ENCODE assay signal across 8 cellular contexts in the genomic region with DNA sequence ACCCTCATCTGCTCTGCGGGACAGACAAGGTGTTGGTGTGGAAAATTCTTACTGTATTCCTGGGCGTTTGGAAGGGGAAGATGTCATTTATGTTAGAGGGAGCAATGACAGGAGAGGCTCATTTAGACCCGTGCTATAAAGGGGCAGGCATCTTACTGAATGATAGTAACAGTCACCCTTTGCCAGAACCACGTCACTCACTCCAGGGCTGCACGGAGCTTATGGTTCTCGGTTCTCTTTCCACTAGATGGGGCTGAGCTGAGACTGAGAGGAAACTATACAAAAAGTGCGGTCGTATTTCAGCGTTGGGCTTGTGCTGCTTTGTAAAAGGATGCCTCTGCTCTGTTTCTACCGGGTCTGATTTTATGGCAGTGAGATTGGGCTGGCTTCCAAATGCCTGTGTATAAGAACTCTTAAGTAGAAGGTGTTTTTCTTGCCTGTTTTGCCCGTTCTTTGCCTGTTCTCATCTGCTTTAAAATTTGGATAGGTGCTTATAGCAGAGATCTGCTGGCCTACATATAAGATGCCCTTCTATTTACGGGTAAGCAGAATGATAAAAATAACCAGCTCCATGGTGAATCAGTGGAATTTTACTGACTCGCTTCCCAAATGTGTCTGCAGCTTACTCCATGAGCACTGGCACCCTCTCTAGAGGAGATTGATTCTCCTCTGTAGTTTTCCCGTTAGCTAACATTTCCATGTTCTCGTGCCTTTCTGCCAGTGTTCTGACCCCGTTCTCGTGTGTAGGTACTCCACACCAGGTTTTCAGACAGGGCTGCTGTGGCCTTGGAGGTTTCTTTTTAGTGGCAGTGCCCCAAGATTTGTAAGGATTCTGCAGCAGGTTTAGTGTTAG. TPM values are rescaled to one million over a fixed set of nuclear protein-coding genes. Genes with fewer than 3 reads are reported as not detected.
DNase-seq lines count a peak whose midpoint lies in the region; ATAC-seq and TF ChIP-seq lines count a peak whose summit lies in the region.

No MANE protein-coding gene starts in this region.

- DNase-seq in Daoy (ENCODE audit: low read depth) (peak; percentile 74), NCI-H510A treated with DMSO at 0.1 percent for 48 hours (lab: John Stamatoyannopoulos, UW) (peak; percentile 79), esophagus muscularis mucosa (ENCODE audit: extremely low spot score) (peak; percentile 74), Karpas-422 (no peak)
- DNase-seq in activated T-cell treated with anti-CD3 and anti-CD28 coated beads, Interleukin-2, amount 50 U/mL, for 48 hours = peak; percentile 75 to 77
- DNase-seq in stimulated activated naive CD4-positive, alpha-beta T cell treated with Interleukin-2 at 50 U/mL for 16 hours (lab: John Stamatoyannopoulos, UW) = peak; percentile 49

- peak overlapping the region; percentile 13 for H3K4me2 ChIP-seq in neural cell (ENCODE audit: low read length)
- no peak overlapping the region for H3K4me2 ChIP-seq in Karpas-422 (ENCODE audit: low read depth, low read length, poor library complexity, severe bottlenecking)

- 15% methylated on average over 17 of the region's 17 CpGs for WGBS in esophagus muscularis mucosa

- intact Hi-C loops in esophagus muscularis mucosa (cut with DNase I) = loop anchor here (1.0 to 5.0 kb wide), 4 partner anchors 56 to 218 kb away; a partner anchor contains a TSS

- H2AFZ ChIP-seq in neural cell (ENCODE audit: low read depth, low read length) (no peak overlapping the region), Karpas-422 (ENCODE audit: low read length) (no peak overlapping the region)

- no peak for ATAC-seq in GM18502 (IDR thresholded peaks at IDR 0.05; ENCODE audit: poor library complexity, unreplicated experiment)

- TF ChIP-seq CTCF in esophagus muscularis mucosa (IDR thresholded peaks at IDR 0.05) = peak in 2 of 3 experiments; percentile 17 to 44
- peak; percentile 64 for TF ChIP-seq CTCF in neural cell (IDR thresholded peaks at IDR 0.05; ENCODE audit: poor library complexity, severe bottlenecking)

- H3K9me3 ChIP-seq in esophagus muscularis mucosa (no peaks in the 10 kb centered on the region), neural cell (ENCODE audit: low read length) (peaks cover 4% of the 10 kb centered on the region), Karpas-422 (ENCODE audit: low read length) (no peaks in the 10 kb centered on the region)

- peak; percentile 60 for TF ChIP-seq RAD21 in neural cell (conservative IDR thresholded peaks at IDR 0.05)

- peaks cover 26% of the 10 kb centered on the region for H3K79me2 ChIP-seq in neural cell (replicated peaks; ENCODE audit: insufficient read depth, low read length)
- H3K79me2 ChIP-seq in Karpas-422 (ENCODE audit: low read length) = peaks cover 100% of the 10 kb centered on the region

- H3K4me3 ChIP-seq in esophagus muscularis mucosa = peak overlapping the region; percentile 12 to 32 (median 31)
- H3K4me3 ChIP-seq in neural cell (ENCODE audit: low read length) = peak overlapping the region; percentile 42
- H3K4me3 ChIP-seq in Karpas-422 (ENCODE audit: low read length) = no peak overlapping the region

- no peaks in the 10 kb centered on the region for H3K9me2 ChIP-seq in neural cell (ENCODE audit: insufficient read depth, low read length)
- no peaks in the 10 kb centered on the region for H3K9me2 ChIP-seq in Karpas-422 (replicated peaks; ENCODE audit: insufficient read depth, low read length)

- H3K9ac ChIP-seq in neural cell (ENCODE audit: low read length) (peak overlapping the region; percentile 49), Karpas-422 (ENCODE audit: low read length) (no peak overlapping the region)

- H3K4me1 ChIP-seq in esophagus muscularis mucosa (peaks cover 64 to 86% (median 79%) of the 10 kb centered on the region in 4 donors), Karpas-422 (ENCODE audit: low read length) (no peaks in the 10 kb centered on the region)

- H3K27ac ChIP-seq in esophagus muscularis mucosa (replicated peaks in 1 of 4) (peak overlapping the region; percentile 79 to 85 (median 84)), neural cell (ENCODE audit: low read length) (peak overlapping the region; percentile 74), Karpas-422 (ENCODE audit: low read length) (no peak overlapping the region)

- H3K36me3 ChIP-seq in esophagus muscularis mucosa (peaks cover 0 to 16% (median 9%) of the 10 kb centered on the region in 4 donors), neural cell (ENCODE audit: insufficient read depth, low read length) (no peaks in the 10 kb centered on the region), Karpas-422 (ENCODE audit: insufficient read depth, low read length) (peaks cover 80% of the 10 kb centered on the region)

- H4K20me1 ChIP-seq in neural cell (ENCODE audit: insufficient read depth) (no peaks in the 10 kb centered on the region), Karpas-422 (ENCODE audit: insufficient read depth, low read depth, low read length) (no peaks in the 10 kb centered on the region)

- TF ChIP-seq EP300 in esophagus muscularis mucosa (IDR thresholded peaks at IDR 0.05) = no peak
- no peak for TF ChIP-seq EP300 in neural cell (conservative IDR thresholded peaks at IDR 0.05; ENCODE audit: poor library complexity, severe bottlenecking)

- H3K27me3 ChIP-seq in esophagus muscularis mucosa = no peaks in the 10 kb centered on the region
- no peaks in the 10 kb centered on the region for H3K27me3 ChIP-seq in neural cell (ENCODE audit: insufficient read depth, low read depth, low read length)
- H3K27me3 ChIP-seq in Karpas-422 (ENCODE audit: low read length) = no peaks in the 10 kb centered on the region

- H3F3A ChIP-seq in neural cell (ENCODE audit: insufficient read depth, low read length, poor library complexity, severe bottlenecking) = no peaks in the 10 kb centered on the region

- no peak for TF ChIP-seq POLR2A in esophagus muscularis mucosa (IDR thresholded peaks at IDR 0.05; ENCODE audit: low read depth)

TF ChIP-seq in neural cell, 6 proteins besides CTCF, POLR2A, EP300 and RAD21:
- TF ChIP-seq SMC3 (conservative IDR thresholded peaks at IDR 0.05; ENCODE audit: poor library complexity) = peak; percentile 68
- TF ChIP-seq MXI1 (conservative IDR thresholded peaks at IDR 0.05; ENCODE audit: poor library complexity, severe bottlenecking) = no peak
- TF ChIP-seq, protein P1, sequence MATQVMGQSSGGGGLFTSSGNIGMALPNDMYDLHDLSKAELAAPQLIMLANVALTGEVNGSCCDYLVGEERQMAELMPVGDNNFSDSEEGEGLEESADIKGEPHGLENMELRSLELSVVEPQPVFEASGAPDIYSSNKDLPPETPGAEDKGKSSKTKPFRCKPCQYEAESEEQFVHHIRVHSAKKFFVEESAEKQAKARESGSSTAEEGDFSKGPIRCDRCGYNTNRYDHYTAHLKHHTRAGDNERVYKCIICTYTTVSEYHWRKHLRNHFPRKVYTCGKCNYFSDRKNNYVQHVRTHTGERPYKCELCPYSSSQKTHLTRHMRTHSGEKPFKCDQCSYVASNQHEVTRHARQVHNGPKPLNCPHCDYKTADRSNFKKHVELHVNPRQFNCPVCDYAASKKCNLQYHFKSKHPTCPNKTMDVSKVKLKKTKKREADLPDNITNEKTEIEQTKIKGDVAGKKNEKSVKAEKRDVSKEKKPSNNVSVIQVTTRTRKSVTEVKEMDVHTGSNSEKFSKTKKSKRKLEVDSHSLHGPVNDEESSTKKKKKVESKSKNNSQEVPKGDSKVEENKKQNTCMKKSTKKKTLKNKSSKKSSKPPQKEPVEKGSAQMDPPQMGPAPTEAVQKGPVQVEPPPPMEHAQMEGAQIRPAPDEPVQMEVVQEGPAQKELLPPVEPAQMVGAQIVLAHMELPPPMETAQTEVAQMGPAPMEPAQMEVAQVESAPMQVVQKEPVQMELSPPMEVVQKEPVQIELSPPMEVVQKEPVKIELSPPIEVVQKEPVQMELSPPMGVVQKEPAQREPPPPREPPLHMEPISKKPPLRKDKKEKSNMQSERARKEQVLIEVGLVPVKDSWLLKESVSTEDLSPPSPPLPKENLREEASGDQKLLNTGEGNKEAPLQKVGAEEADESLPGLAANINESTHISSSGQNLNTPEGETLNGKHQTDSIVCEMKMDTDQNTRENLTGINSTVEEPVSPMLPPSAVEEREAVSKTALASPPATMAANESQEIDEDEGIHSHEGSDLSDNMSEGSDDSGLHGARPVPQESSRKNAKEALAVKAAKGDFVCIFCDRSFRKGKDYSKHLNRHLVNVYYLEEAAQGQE (IDR thresholded peaks at IDR 0.05; ENCODE audit: borderline replicate concordance) = no peak
- no peak for TF ChIP-seq TAF1 (IDR thresholded peaks at IDR 0.05; ENCODE audit: low read depth)
- no peak for TF ChIP-seq POLR2AphosphoS5 (IDR thresholded peaks at IDR 0.05)

RNA-seq across cellular contexts. Expression of a gene that starts 55.9 kb away (rescaled TPM):
- 18.3 TPM in 2 replicates for total RNA-seq in Daoy (2014; rRNA removed; shearing (Covaris generic))
- total RNA-seq in esophagus muscularis mucosa = 10 to 100 TPM; 19.5 to 44.0 (median 40.9) TPM
- 69.1 and 70.1 TPM in 2 replicates for polyA plus RNA-seq in neural cell
- 21.4 and 25.8 TPM in 2 replicates for polyA minus RNA-seq in neural cell
- 28.4 and 56.8 TPM in 2 replicates for total RNA-seq in Karpas-422 (2014; rRNA removed; shearing (Covaris generic); ENCODE audit: low replicate concordance)

RNA-seq across cellular contexts. Expression of a gene that starts 55.9 kb away (rescaled TPM):
- 9.8 and 11.3 TPM in 2 replicates for total RNA-seq in Daoy (2014; rRNA removed; shearing (Covaris generic))
- total RNA-seq in esophagus muscularis mucosa = 10 to 100 TPM in 3 of 4 donors, 1 to 10 TPM in 1; 7.3 to 15.4 (median 13.1) TPM
- 17.0 and 18.2 TPM in 2 replicates for polyA plus RNA-seq in neural cell
- 71.6 and 87.2 TPM in 2 replicates for polyA minus RNA-seq in neural cell
- 23.7 and 55.0 TPM in 2 replicates for total RNA-seq in Karpas-422 (2014; rRNA removed; shearing (Covaris generic); ENCODE audit: low replicate concordance)
